ENCODE assay signal across 20 cellular contexts in genomic region chrX:142637206-142637605, GRCh38.
DNase-seq lines count a peak whose midpoint lies in the region; ATAC-seq and TF ChIP-seq lines count a peak whose summit lies in the region.
"Had no signal": no experiment of that assay in that cellular context is flagged by ENCODE, and none has a peak within 500 bp of the region (broad histone marks: within the 10 kb centered on the region; RNA-seq: fewer than 3 reads in every experiment).

No MANE protein-coding gene starts in this region.

- no peaks in the 10 kb centered on the region for H3F3A ChIP-seq in PC-3 (ENCODE audit: low read length, unreplicated experiment)

- H3K27me3 ChIP-seq in mammary epithelial cell (ENCODE audit: insufficient read depth, low read length) (no peaks in the 10 kb centered on the region), PC-3 (ENCODE audit: low read length) (no peaks in the 10 kb centered on the region)

- no peak overlapping the region for H2AFZ ChIP-seq in mammary epithelial cell (ENCODE audit: low read depth, low read length)
- no peak overlapping the region for H2AFZ ChIP-seq in PC-3 (ENCODE audit: low read length)

- no peaks in the 10 kb centered on the region for H4K20me1 ChIP-seq in mammary epithelial cell (ENCODE audit: insufficient read depth, low read length)
- H4K20me1 ChIP-seq in PC-3 (ENCODE audit: low read length), result no peaks in the 10 kb centered on the region
- H4K20me1 ChIP-seq: BLaER1 had no signal

- CTCF ChIA-PET in MCF 10A (lab: Yijun Ruan, JAX), result interaction anchor here (0.7 kb wide), 1 partner anchor 548 kb away, joined by 3 read pairs; no protein-coding TSS in a partner anchor
- CTCF ChIA-PET in mammary epithelial cell (lab: Charles Lee; ENCODE audit: low non-redundant PET), result no interaction called here
- CTCF ChIA-PET in PC-3 (lab: Charles Lee), result no interaction called here

- H3K36me3 ChIP-seq in mammary epithelial cell (ENCODE audit: insufficient read depth, low read length) (no peaks in the 10 kb centered on the region), PC-3 (ENCODE audit: low read depth, low read length) (no peaks in the 10 kb centered on the region)
- H3K36me3 ChIP-seq: BLaER1 had no signal

- no peaks in the 10 kb centered on the region for H3K27me3 Mint-ChIP-seq in MCF 10A (ENCODE audit: insufficient read depth, unreplicated experiment)
- H3K27me3 Mint-ChIP-seq: CD4-positive, alpha-beta memory T cell had no signal

- in situ Hi-C loops in mammary epithelial cell (cut with MboI; ENCODE audit: low sequenced_read_pairs in 2 of 2), result no loop called here

- BruUV-seq in MCF 10A (replicated peaks; lab: Mats Ljungman, UMichigan), result no TSS peak
- BruUV-seq in mammary epithelial cell (replicated peaks; lab: Mats Ljungman, UMichigan), result no TSS peak
- no TSS peak for BruUV-seq in PC-3 (replicated peaks; lab: Mats Ljungman, UMichigan)

- H3K9ac ChIP-seq in mammary epithelial cell (ENCODE audit: insufficient read depth, low read length) (no peak overlapping the region), PC-3 (ENCODE audit: low read length) (no peak overlapping the region)
- H3K9ac ChIP-seq: BLaER1 had no signal

- no peaks in the 10 kb centered on the region for H3K4me1 Mint-ChIP-seq in MCF 10A (ENCODE audit: insufficient read depth, unreplicated experiment)
- H3K4me1 Mint-ChIP-seq: CD14-positive monocyte; CD4-positive, alpha-beta memory T cell had no signal

- H3K4me3 ChIP-seq in mammary epithelial cell (replicated peaks in 1 of 3; ENCODE audit: insufficient read depth in 1 of 3, low read depth in 2 of 3, low read length in 3 of 3) (no peak overlapping the region), PC-3 (ENCODE audit: low read length) (no peak overlapping the region)
- H3K4me3 ChIP-seq: A549, BLaER1, GM12878 had no signal

- peak; percentile 64 for DNase-seq in MCF 10A (ENCODE audit: unreplicated experiment)
- DNase-seq in mammary epithelial cell, result no peak
- DNase-seq in NCI-H1694 treated with DMSO at 0.1 percent for 48 hours (lab: John Stamatoyannopoulos, UW), result peak; percentile 28
- DNase-seq in PC-3, result peak; percentile 65
- no peak for DNase-seq in AG08395 (ENCODE audit: low spot score)
- DNase-seq in islet precursor cell, result no peak
- DNase-seq: Calu3; CD4-positive, alpha-beta memory T cell; DMS79 treated with DMSO at 0.1 percent for 48 hours; GOT3; H7; HFFc6; IMR-90 had no signal

- no peaks in the 10 kb centered on the region for H3K79me2 ChIP-seq in mammary epithelial cell (ENCODE audit: insufficient read depth, low read length)
- no peaks in the 10 kb centered on the region for H3K79me2 ChIP-seq in PC-3 (ENCODE audit: low read length)

- ATAC-seq in PC-3 (no peak), HG03280 (IDR thresholded peaks at IDR 0.05; ENCODE audit: unreplicated experiment) (no peak)
- ATAC-seq: A549, GM12878, HCT116 had no signal

- no peaks in the 10 kb centered on the region for H3K4me1 ChIP-seq in mammary epithelial cell (ENCODE audit: insufficient read depth, low read length)
- H3K4me1 ChIP-seq in PC-3 (ENCODE audit: insufficient read depth, low read length), result peaks cover 3% of the 10 kb centered on the region; the same call in 1 of the 2 replicates
- H3K4me1 ChIP-seq: A549 had no signal

- no peaks in the 10 kb centered on the region for H3K36me3 Mint-ChIP-seq in MCF 10A (ENCODE audit: insufficient read depth, unreplicated experiment)
- H3K36me3 Mint-ChIP-seq: CD14-positive monocyte; CD4-positive, alpha-beta memory T cell had no signal

- peaks cover 7% of the 10 kb centered on the region for H3K9me3 ChIP-seq in mammary epithelial cell (replicated peaks; ENCODE audit: insufficient read depth, low read length)
- no peaks in the 10 kb centered on the region for H3K9me3 ChIP-seq in PC-3 (ENCODE audit: low read length)
- H3K9me3 ChIP-seq: A549, BLaER1 had no signal

- no peaks in the 10 kb centered on the region for H3K9me2 ChIP-seq in PC-3 (replicated peaks; ENCODE audit: low read length)

- H3K4me2 ChIP-seq in mammary epithelial cell (ENCODE audit: insufficient read depth, low read depth, low read length) (no peak overlapping the region), PC-3 (ENCODE audit: low read length) (no peak overlapping the region)
- H3K4me2 ChIP-seq: A549, BLaER1 had no signal

- peaks cover 6% of the 10 kb centered on the region for H3K9me3 Mint-ChIP-seq in MCF 10A (ENCODE audit: unreplicated experiment)
- H3K9me3 Mint-ChIP-seq: CD4-positive, alpha-beta memory T cell had no signal

- POLR2A ChIA-PET in MCF 10A (lab: Yijun Ruan, JAX), result no interaction called here
- POLR2A ChIA-PET in PC-3 (lab: Charles Lee; ENCODE audit: unreplicated experiment), result no interaction called here

- 25% methylated on average over 2 of the region's 2 CpGs for WGBS in mammary epithelial cell (ENCODE audit: low coverage, missing lambda C conversion rate)

- TF ChIP-seq CTCF in MCF 10A (IDR thresholded peaks at IDR 0.05; ENCODE audit: unreplicated experiment) (no peak), mammary epithelial cell (conservative IDR thresholded peaks at IDR 0.05 in 1 of 2, IDR thresholded peaks at IDR 0.05 in 1 of 2; ENCODE audit: extremely low read depth in 1 of 2, insufficient read depth in 1 of 2, low read depth in 1 of 2, low read length in 2 of 2) (no peak), PC-3 (conservative IDR thresholded peaks at IDR 0.05; ENCODE audit: low read depth, low read length) (no peak)

- intact Hi-C loops in MCF 10A (cut with micrococcal nuclease), result no loop called here
- intact Hi-C loops in mammary epithelial cell (cut with micrococcal nuclease), result no loop called here
- intact Hi-C loops in PC-3 (cut with micrococcal nuclease), result no loop called here

- H3K4me3 Mint-ChIP-seq in MCF 10A (ENCODE audit: unreplicated experiment), result no peak overlapping the region
- H3K4me3 Mint-ChIP-seq: CD14-positive monocyte; CD4-positive, alpha-beta memory T cell; HFFc6 had no signal

- dilution Hi-C loops in mammary epithelial cell (cut with HindIII; ENCODE audit: low sequenced_read_pairs), result no loop called here

- no peak overlapping the region for H3K27ac Mint-ChIP-seq in MCF 10A (ENCODE audit: low read depth, unreplicated experiment)
- H3K27ac Mint-ChIP-seq: CD14-positive monocyte; CD4-positive, alpha-beta memory T cell; HFFc6 had no signal

- H3K27ac ChIP-seq in mammary epithelial cell (ENCODE audit: insufficient read depth, low read depth, low read length) (no peak overlapping the region), PC-3 (ENCODE audit: low read length) (no peak overlapping the region)
- H3K27ac ChIP-seq: 22Rv1, A549, BLaER1 had no signal

Comparison
In these comparisons a context has a peak if more than half of its experiments do, and no peak if none do; other contexts are left out.
1. DNase-seq: peak in MCF 10A (single experiment), NCI-H1694 treated with DMSO at 0.1 percent for 48 hours (single experiment) and PC-3 (single experiment); none in mammary epithelial cell (single experiment), AG08395 (single experiment) and islet precursor cell (single experiment).